Comparison of ENCODE assay signal across 9 cellular contexts in the genomic region with DNA sequence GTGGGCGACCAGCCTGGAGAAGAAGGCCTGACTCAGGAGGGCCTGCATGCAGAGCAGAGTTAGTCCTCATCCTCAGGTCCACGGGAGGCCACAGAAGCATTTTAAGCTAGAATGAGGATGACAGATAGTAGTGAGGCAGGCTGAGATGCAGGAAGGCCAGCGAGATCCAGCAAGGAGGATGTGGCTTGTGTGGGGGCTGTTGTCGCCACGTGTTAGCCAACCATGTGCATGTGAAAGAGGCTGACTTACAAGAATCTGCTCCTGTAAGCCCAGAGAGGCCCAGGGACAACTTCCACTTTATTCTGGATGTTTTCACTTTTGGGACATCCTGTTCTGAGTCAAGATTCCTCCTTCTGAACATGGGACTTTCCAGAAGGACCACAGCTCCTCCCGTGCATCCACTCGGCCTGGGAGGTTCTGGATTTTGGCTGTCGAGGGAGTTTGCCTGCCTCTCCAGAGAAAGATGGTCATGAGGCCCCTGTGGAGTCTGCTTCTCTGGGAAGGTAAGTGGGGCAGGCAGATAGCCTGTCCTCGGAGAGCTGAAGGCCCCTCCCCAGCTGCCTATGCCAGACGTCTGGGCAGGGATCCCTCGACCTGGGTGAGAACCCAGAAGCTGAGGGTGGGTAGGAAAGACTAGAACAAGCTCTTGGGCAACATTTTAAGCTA. TPM values are rescaled to one million over a fixed set of nuclear protein-coding genes. Genes with fewer than 3 reads are reported as not detected.
DNase-seq lines count a peak whose midpoint lies in the region; ATAC-seq lines count a peak whose summit lies in the region.
"Had no signal": no experiment of that assay in that cellular context is flagged by ENCODE, and none has a peak within 500 bp of the region (broad histone marks: within the 10 kb centered on the region; RNA-seq: fewer than 3 reads in every experiment).

TSS of gene SLAMF8 (plus strand) at position 438 of the 666 bp plus-strand sequence. CDS start at position 464, 26 bp downstream.

- H3K27me3 Mint-ChIP-seq in immature natural killer cell (ENCODE audit: low read depth in 3 of 3): peaks cover 9 to 31% (median 31%) of the 10 kb centered on the region in 3 donors

- H3K4me1 Mint-ChIP-seq in immature natural killer cell: peaks cover 87 to 92% of the 10 kb centered on the region in 2 donors

- peak within 1 kb of the TSS; percentile 79 to 94 (median 91) for H3K27ac Mint-ChIP-seq in immature natural killer cell

- peak; percentile 49 for ATAC-seq in HG03175 (IDR thresholded peaks at IDR 0.05; ENCODE audit: unreplicated experiment)

- H3K36me3 Mint-ChIP-seq in immature natural killer cell: peaks cover 16 to 20% (median 20%) of the 10 kb centered on the region in 3 donors

- peak within 1 kb of the TSS; percentile 73 to 86 (median 84) for H3K4me3 Mint-ChIP-seq in immature natural killer cell

- H3K9me3 Mint-ChIP-seq in immature natural killer cell: peaks cover 5 to 36% (median 19%) of the 10 kb centered on the region in 6 donors

- peak; percentile 81 for DNase-seq in activated CD8-positive, alpha-beta memory T cell treated with anti-CD3 and anti-CD28 coated beads for 24 hours
- DNase-seq in immature natural killer cell (peak; percentile 86 to 87 (median 87)), H4 (ENCODE audit: low spot score) (no peak), DMS79 treated with DMSO at 0.1 percent for 48 hours (lab: John Stamatoyannopoulos, UW) (no peak), HUDEP-2 (lab: John Stamatoyannopoulos, UW; ENCODE audit: unreplicated experiment in 76 of 76) (no peak), NCI-H345 treated with DMSO at 0.1 percent for 48 hours (lab: John Stamatoyannopoulos, UW; ENCODE audit: unreplicated experiment) (no peak)
- DNase-seq in stimulated activated CD8-positive, alpha-beta memory T cell treated with anti-CD3 and anti-CD28 coated beads, Interleukin-4, amount 100 ng/mL, for 24 hours (ENCODE audit: low read depth): peak; percentile 47

RNA-seq across cellular contexts. Expression of gene SLAMF8, which starts in this region (rescaled TPM):
- polyA plus RNA-seq in immature natural killer cell: 10 to 100 TPM in 1 of 3 donors, 1 to 10 TPM in 2; 4.0 to 17.1 (median 6.9) TPM
- total RNA-seq in H4 (2014; rRNA removed; shearing (Covaris generic)): 0.17 TPM in 1 of 2 replicates, not detected in the other
- total RNA-seq: endothelial cell of umbilical vein had no signal
- polyA plus RNA-seq: endothelial cell of umbilical vein had no signal

Comparison
In these comparisons a context has a peak if more than half of its experiments do, and no peak if none do; other contexts are left out.
1. DNase-seq: peak in activated CD8-positive, alpha-beta memory T cell treated with anti-CD3 and anti-CD28 coated beads for 24 hours (single experiment), immature natural killer cell (3 of 3) and stimulated activated CD8-positive, alpha-beta memory T cell treated with anti-CD3 and anti-CD28 coated beads, Interleukin-4, amount 100 ng/mL, for 24 hours (single experiment); none in H4 (single experiment), DMS79 treated with DMSO at 0.1 percent for 48 hours (single experiment), HUDEP-2 (0 of 76) and NCI-H345 treated with DMSO at 0.1 percent for 48 hours (single experiment).